1 cellular context compared by ENCODE assay signal in genomic region chr2:61946661-61947060, GRCh38.
TF ChIP-seq lines count a peak whose summit lies in the region.

No MANE protein-coding gene starts in this region.

TF ChIP-seq in HCT116, 20 proteins besides CTCF, POLR2A, EP300 and RAD21:
- no peak for TF ChIP-seq ELF1 (IDR thresholded peaks at IDR 0.05; ENCODE audit: borderline replicate concordance, low read depth)
- no peak for TF ChIP-seq SIN3A (IDR thresholded peaks at IDR 0.05; ENCODE audit: low read depth)
